In genomic region chr14:77040309-77040994, GRCh38 we compare ENCODE assay signal across 8 cellular contexts. TPM values are rescaled to one million over a fixed set of nuclear protein-coding genes. Genes with fewer than 3 reads are reported as not detected.
DNase-seq lines count a peak whose midpoint lies in the region; ATAC-seq and TF ChIP-seq lines count a peak whose summit lies in the region.

No MANE protein-coding gene starts in this region.

- TF ChIP-seq CTCF in DND-41 (IDR thresholded peaks at IDR 0.05; ENCODE audit: borderline replicate concordance, extremely low read depth, low read length, poor library complexity, severe bottlenecking) = peak; percentile 2
- TF ChIP-seq CTCF in H9 (conservative IDR thresholded peaks at IDR 0.05) = no peak
- TF ChIP-seq CTCF in fibroblast of villous mesenchyme (IDR thresholded peaks at IDR 0.05; ENCODE audit: insufficient read depth, low read depth, low read length) = no peak
- no peak for TF ChIP-seq CTCF in neural cell (IDR thresholded peaks at IDR 0.05; ENCODE audit: poor library complexity, severe bottlenecking)

- H3K79me2 ChIP-seq in DND-41 (ENCODE audit: insufficient read depth, low read length) = no peaks in the 10 kb centered on the region
- H3K79me2 ChIP-seq in H9 (ENCODE audit: insufficient read depth, low read length) = no peaks in the 10 kb centered on the region
- no peaks in the 10 kb centered on the region for H3K79me2 ChIP-seq in neural cell (replicated peaks; ENCODE audit: insufficient read depth, low read length)

- no peaks in the 10 kb centered on the region for H3K27me3 ChIP-seq in DND-41 (ENCODE audit: insufficient read depth, low read length, poor library complexity)
- no peaks in the 10 kb centered on the region for H3K27me3 ChIP-seq in H9 (ENCODE audit: insufficient read depth, low read length)
- H3K27me3 ChIP-seq in neural cell (ENCODE audit: insufficient read depth, low read depth, low read length) = no peaks in the 10 kb centered on the region

- DNase-seq in DND-41 = peak; percentile 99
- peak; percentile 85 for DNase-seq in H9
- peak; percentile 100 for DNase-seq in M059J (ENCODE audit: low read depth)
- DNase-seq in activated effector memory CD4-positive, alpha-beta T cell treated with Interleukin-2 at 50 U/mL for 16 hours = peak; percentile 95
- peak; percentile 100 for DNase-seq in fibroblast of villous mesenchyme (ENCODE audit: low read depth)
- peak; percentile 86 to 93 for DNase-seq in stimulated activated naive CD8-positive, alpha-beta T cell treated with anti-CD3 and anti-CD28 coated beads, Interleukin-15, amount 100 ng/mL, for 72 hours

- ATAC-seq in DND-41 (ENCODE audit: insufficient read depth, low read depth) = peak; percentile 72
- peak; percentile 84 for ATAC-seq in stimulated activated naive CD8-positive, alpha-beta T cell treated with anti-CD3 and anti-CD28 coated beads, Interleukin-15, amount 100 ng/mL, for 72 hours

- H3K14ac ChIP-seq in H9 (ENCODE audit: insufficient read depth, low read length) = no peak overlapping the region

- no peak overlapping the region for H2BK5ac ChIP-seq in H9 (ENCODE audit: insufficient read length, low read length)

- H3K23me2 ChIP-seq in H9 (ENCODE audit: insufficient read length, low read depth, low read length, poor library complexity, severe bottlenecking) = peaks cover 11% of the 10 kb centered on the region

- H2AK5ac ChIP-seq in H9 (ENCODE audit: insufficient read length, low read length) = no peak overlapping the region

- no peak overlapping the region for H2BK12ac ChIP-seq in H9 (ENCODE audit: insufficient read length, low read depth, low read length)

- no peaks in the 10 kb centered on the region; a peak in 1 of 7 replicates for H3K36me3 Mint-ChIP-seq in H9 (ENCODE audit: insufficient read depth in 1 of 3, low read depth in 3 of 3)

- H3K56ac ChIP-seq in H9 (ENCODE audit: insufficient read length, low read depth, low read length) = no peak overlapping the region

- H4K91ac ChIP-seq in H9 (ENCODE audit: insufficient read length, low read depth, low read length) = no peak overlapping the region

- H3K4me2 ChIP-seq in DND-41 (ENCODE audit: insufficient read depth, low read length) (peak overlapping the region; percentile 61), H9 (ENCODE audit: insufficient read depth, insufficient read length, low read length) (peak overlapping the region; percentile 72), neural cell (ENCODE audit: low read length) (peak overlapping the region; percentile 99)

- H3K36me3 ChIP-seq in DND-41 (ENCODE audit: insufficient read depth, low read length) (no peaks in the 10 kb centered on the region), neural cell (ENCODE audit: insufficient read depth, low read length) (no peaks in the 10 kb centered on the region)

- peak; percentile 66 for TF ChIP-seq POLR2A in Raji (IDR thresholded peaks at IDR 0.05; ENCODE audit: insufficient read depth, low read depth, low read length)

- H3K23ac ChIP-seq in H9 (ENCODE audit: insufficient read length, low read depth, low read length) = no peak overlapping the region

- peak overlapping the region; percentile 60 for H3K9ac ChIP-seq in DND-41 (ENCODE audit: low read depth, low read length)
- no peak overlapping the region for H3K9ac ChIP-seq in H9 (ENCODE audit: extremely low read depth, insufficient read length, low read length)
- peak overlapping the region; percentile 90 for H3K9ac ChIP-seq in neural cell (ENCODE audit: low read length)

- no peaks in the 10 kb centered on the region for H3K79me1 ChIP-seq in H9 (ENCODE audit: insufficient read depth, low read depth, low read length, poor library complexity, severe bottlenecking)

- peak overlapping the region; percentile 65 to 77 for H3K4me3 Mint-ChIP-seq in H9
- peak overlapping the region; percentile 82 to 85 for H3K4me3 Mint-ChIP-seq in stimulated activated naive CD8-positive, alpha-beta T cell treated with anti-CD3 and anti-CD28 coated beads, Interleukin-15, amount 100 ng/mL, for 72 hours

- no peak overlapping the region for H4K5ac ChIP-seq in H9 (ENCODE audit: insufficient read length, low read depth, low read length)

- H3K4me1 ChIP-seq in DND-41 (ENCODE audit: insufficient read depth, low read length) (peaks cover 79% of the 10 kb centered on the region), H9 (ENCODE audit: insufficient read depth, low read length) (peaks cover 25% of the 10 kb centered on the region)

- H3F3A ChIP-seq in neural cell (ENCODE audit: insufficient read depth, low read length, poor library complexity, severe bottlenecking) = no peaks in the 10 kb centered on the region

- H3K27me3 Mint-ChIP-seq in H9 (ENCODE audit: low read depth) = peaks cover 17% of the 10 kb centered on the region
- H3K27me3 Mint-ChIP-seq in stimulated activated naive CD8-positive, alpha-beta T cell treated with anti-CD3 and anti-CD28 coated beads, Interleukin-15, amount 100 ng/mL, for 72 hours = no peaks in the 10 kb centered on the region

- H3K4me1 Mint-ChIP-seq in H9 = peaks cover 80 to 84% of the 10 kb centered on the region in 2 experiments
- peaks cover 93% of the 10 kb centered on the region for H3K4me1 Mint-ChIP-seq in stimulated activated naive CD8-positive, alpha-beta T cell treated with anti-CD3 and anti-CD28 coated beads, Interleukin-15, amount 100 ng/mL, for 72 hours

- H3K9me3 ChIP-seq in DND-41 (ENCODE audit: insufficient read depth, low read length, severe bottlenecking) (no peaks in the 10 kb centered on the region), H9 (ENCODE audit: control insufficient read depth, low read depth, low read length) (no peaks in the 10 kb centered on the region), neural cell (ENCODE audit: low read length) (no peaks in the 10 kb centered on the region)

- no peak overlapping the region for H3T11ph ChIP-seq in H9 (ENCODE audit: low read length)

- H3K4me3 ChIP-seq in DND-41 (ENCODE audit: low read depth in 1 of 2, low read length in 2 of 2) = peak overlapping the region in 1 of 2 experiments; percentile 42; a peak in 2 of 4 replicates
- peak overlapping the region; percentile 33 for H3K4me3 ChIP-seq in fibroblast of villous mesenchyme (ENCODE audit: low read depth, low read length)
- peak overlapping the region; percentile 61 for H3K4me3 ChIP-seq in neural cell (ENCODE audit: low read length)

- H3K18ac ChIP-seq in H9 (ENCODE audit: insufficient read length, low read depth, low read length) = peak overlapping the region; percentile 49

- H4K8ac ChIP-seq in H9 (replicated peaks; ENCODE audit: insufficient read length, low read depth, low read length) = no peak overlapping the region

- H3K27ac Mint-ChIP-seq in H9 = peak overlapping the region; percentile 84 to 91 (median 86); a peak in 4 of 7 replicates
- peak overlapping the region; percentile 97 to 98 for H3K27ac Mint-ChIP-seq in stimulated activated naive CD8-positive, alpha-beta T cell treated with anti-CD3 and anti-CD28 coated beads, Interleukin-15, amount 100 ng/mL, for 72 hours

- no peak overlapping the region for H2BK20ac ChIP-seq in H9 (ENCODE audit: low read depth, low read length, poor library complexity, severe bottlenecking)

- WGBS in H9 (ENCODE audit: extremely low coverage, insufficient read length, low lambda C conversion rate) = no CpG with 5 or more reads among the region's 23 CpGs

- H2AFZ ChIP-seq in DND-41 (ENCODE audit: low read depth, low read length) = peak overlapping the region; percentile 79
- no peak overlapping the region for H2AFZ ChIP-seq in H9 (ENCODE audit: low read length)
- peak overlapping the region; percentile 41 for H2AFZ ChIP-seq in neural cell (ENCODE audit: low read depth, low read length)

- no peaks in the 10 kb centered on the region for H3K9me2 ChIP-seq in neural cell (ENCODE audit: insufficient read depth, low read length)

- TF ChIP-seq EP300 in neural cell (conservative IDR thresholded peaks at IDR 0.05; ENCODE audit: poor library complexity, severe bottlenecking) = peak; percentile 91

- H4K20me1 ChIP-seq in DND-41 (ENCODE audit: insufficient read depth, low read length) = no peaks in the 10 kb centered on the region
- peaks cover 3% of the 10 kb centered on the region for H4K20me1 ChIP-seq in H9 (ENCODE audit: control insufficient read depth, insufficient read depth, insufficient read length)
- no peaks in the 10 kb centered on the region for H4K20me1 ChIP-seq in neural cell (ENCODE audit: insufficient read depth)

- no peaks in the 10 kb centered on the region; a peak in 1 of 5 replicates for H3K9me3 Mint-ChIP-seq in H9
- H3K9me3 Mint-ChIP-seq in stimulated activated naive CD8-positive, alpha-beta T cell treated with anti-CD3 and anti-CD28 coated beads, Interleukin-15, amount 100 ng/mL, for 72 hours = no peaks in the 10 kb centered on the region

- no peak overlapping the region for H2BK120ac ChIP-seq in H9 (ENCODE audit: low read depth, low read length, poor library complexity, severe bottlenecking)

- no peak overlapping the region for H2BK15ac ChIP-seq in H9 (ENCODE audit: low read depth, low read length)

- no peak overlapping the region for H3K4ac ChIP-seq in H9 (ENCODE audit: low read depth, low read length)

- H3K27ac ChIP-seq in DND-41 (ENCODE audit: low read length) (peak overlapping the region; percentile 84), H9 (ENCODE audit: insufficient read length, low read depth, low read length) (no peak overlapping the region), neural cell (ENCODE audit: low read length) (peak overlapping the region; percentile 100)

- peak; percentile 59 for TF ChIP-seq RAD21 in neural cell (conservative IDR thresholded peaks at IDR 0.05)

TF ChIP-seq in neural cell, 6 proteins besides CTCF, POLR2A, EP300 and RAD21 (continues in another document):
- TF ChIP-seq POLR2AphosphoS5 (IDR thresholded peaks at IDR 0.05) (peak; percentile 88), EZH2 (IDR thresholded peaks at IDR 0.05; ENCODE audit: borderline replicate concordance, insufficient read depth, low read length, poor library complexity, severe bottlenecking) (no peak), TAF1 (IDR thresholded peaks at IDR 0.05; ENCODE audit: low read depth) (no peak), SMC3 (conservative IDR thresholded peaks at IDR 0.05; ENCODE audit: poor library complexity) (peak; percentile 68), MXI1 (conservative IDR thresholded peaks at IDR 0.05; ENCODE audit: poor library complexity, severe bottlenecking) (peak; percentile 95)

RNA-seq across cellular contexts. Expression of gene IRF2BPL, which starts 11.9 kb away (rescaled TPM):
- total RNA-seq in H9 (2021) = 59.0 and 60.1 TPM in 2 replicates
- 13.2 and 31.7 TPM in 2 replicates for total RNA-seq in M059J (2014; rRNA removed; shearing (Covaris generic))
- total RNA-seq in fibroblast of villous mesenchyme = 40.2 and 44.1 TPM in 2 replicates
- polyA plus RNA-seq in neural cell = 42.9 and 46.5 TPM in 2 replicates
- polyA minus RNA-seq in neural cell = 97.2 and 123 TPM in 2 replicates

RNA-seq across cellular contexts. Expression of gene CIPC, which starts 57.6 kb away (rescaled TPM):
- 22.2 and 23.4 TPM in 2 replicates for total RNA-seq in H9 (2021)
- 14.2 and 19.2 TPM in 2 replicates for total RNA-seq in M059J (2014; rRNA removed; shearing (Covaris generic))
- total RNA-seq in fibroblast of villous mesenchyme = 11.3 and 23.7 TPM in 2 replicates
- 36.4 and 36.7 TPM in 2 replicates for polyA plus RNA-seq in neural cell
- 53.6 and 56.4 TPM in 2 replicates for polyA minus RNA-seq in neural cell
